ENCODE assay signal across 9 cellular contexts in genomic region chr17:7852262-7852670, GRCh38. TPM values are rescaled to one million over a fixed set of nuclear protein-coding genes. Genes with fewer than 3 reads are reported as not detected.
DNase-seq lines count a peak whose midpoint lies in the region; FAIRE-seq and TF ChIP-seq lines count a peak whose summit lies in the region.
"Had no signal": no experiment of that assay in that cellular context is flagged by ENCODE, and none has a peak within 500 bp of the region (broad histone marks: within the 10 kb centered on the region; RNA-seq: fewer than 3 reads in every experiment).

No MANE protein-coding gene starts in this region.

- WGBS in ovary, 3 donors: 57 to 67% (median 60%) methylated on average over 16 to 20 of the region's 20 CpGs
- 75% methylated on average over 20 of the region's 20 CpGs; no CpG with 5 or more reads in 1 of the 2 donors for WGBS in transverse colon (ENCODE audit: low coverage in 1 of 2), 2 donors

- no peak for TF ChIP-seq POLR2A in GM12891 (IDR thresholded peaks at IDR 0.05; ENCODE audit: low read depth, low read length)
- no peak for TF ChIP-seq POLR2A in ovary (IDR thresholded peaks at IDR 0.05)
- TF ChIP-seq POLR2A in transverse colon (IDR thresholded peaks at IDR 0.05): no peak

- H3K4me1 ChIP-seq in OCI-LY1 (ENCODE audit: insufficient read depth, low read length, severe bottlenecking) (peaks cover 43% of the 10 kb centered on the region), colonic mucosa (peaks cover 9% of the 10 kb centered on the region), ovary (ENCODE audit: insufficient read depth) (peaks cover 5% of the 10 kb centered on the region), transverse colon (peaks cover 20 to 35% (median 27%) of the 10 kb centered on the region in 4 donors)

- no peaks in the 10 kb centered on the region for H3K79me2 ChIP-seq in OCI-LY1 (ENCODE audit: insufficient read depth, low read length)

- no peak overlapping the region for H2AFZ ChIP-seq in OCI-LY1 (ENCODE audit: low read length)

- peaks cover 6% of the 10 kb centered on the region for H3F3A ChIP-seq in OCI-LY1 (ENCODE audit: insufficient read depth, low read length)

- FAIRE-seq in GM12891 (lab: Jason Lieb, UNC): peak; percentile 43

- peak overlapping the region; percentile 47 for H3K27ac ChIP-seq in OCI-LY1 (ENCODE audit: low read depth, low read length, poor library complexity, severe bottlenecking)
- no peak overlapping the region for H3K27ac ChIP-seq in colonic mucosa
- H3K27ac ChIP-seq in ovary: no peak overlapping the region
- peak overlapping the region in 2 of 4 donors; percentile 59 to 64 for H3K27ac ChIP-seq in transverse colon
- H3K27ac ChIP-seq: thoracic aorta had no signal

- H4K20me1 ChIP-seq in OCI-LY1 (ENCODE audit: insufficient read depth, low read length): no peaks in the 10 kb centered on the region

- intact Hi-C loops in colonic mucosa (cut with DNase I) (loop anchor here (2.0 kb wide), 1 partner anchor 19 kb away; no protein-coding TSS in a partner anchor), ovary (cut with DNase I) (loop anchor here in 2 of 4 donors (2.0 to 10.0 kb wide), 3 partner anchors 17 to 110 kb away; partner anchors contain the start of gene KDM6B (in 1 of the 2)), transverse colon (cut with DNase I; ENCODE audit: low total_unique reads) (loop anchor here (1.0 to 10.0 kb wide), 2 partner anchors 30 to 107 kb away; no protein-coding TSS in a partner anchor)

- peak overlapping the region; percentile 90; the same call in 1 of the 2 replicates for H3K4me2 ChIP-seq in OCI-LY1 (ENCODE audit: low read length)

- H3K9me2 ChIP-seq in OCI-LY1 (ENCODE audit: low read depth, low read length): no peaks in the 10 kb centered on the region

- H3K4me3 ChIP-seq in OCI-LY1 (ENCODE audit: low read depth, low read length, poor library complexity, severe bottlenecking) (no peak overlapping the region), colonic mucosa (no peak overlapping the region), ovary (no peak overlapping the region), transverse colon (no peak overlapping the region)

- TF ChIP-seq EP300 in ovary (IDR thresholded peaks at IDR 0.05) (no peak), transverse colon (IDR thresholded peaks at IDR 0.05; ENCODE audit: low read depth) (no peak)

- H3K27me3 ChIP-seq in OCI-LY1 (ENCODE audit: insufficient read depth, low read length): no peaks in the 10 kb centered on the region
- no peaks in the 10 kb centered on the region for H3K27me3 ChIP-seq in colonic mucosa
- no peaks in the 10 kb centered on the region for H3K27me3 ChIP-seq in ovary
- H3K27me3 ChIP-seq in transverse colon: no peaks in the 10 kb centered on the region

- H3K9me3 ChIP-seq in OCI-LY1 (ENCODE audit: low read length) (no peaks in the 10 kb centered on the region), colonic mucosa (no peaks in the 10 kb centered on the region), ovary (no peaks in the 10 kb centered on the region), transverse colon (no peaks in the 10 kb centered on the region)
- H3K9me3 ChIP-seq: thoracic aorta had no signal

- DNase-seq in GM12891 (ENCODE audit: insufficient read length, low spot score) (no peak), colonic mucosa (no peak), ovary (peak in 4 of 5 donors; percentile 54 to 67 (median 66)), transverse colon (no peak), KBM-7 (no peak), NCI-H748 treated with DMSO at 0.1 percent for 48 hours (lab: John Stamatoyannopoulos, UW) (no peak)
- DNase-seq: DMS79 treated with DMSO at 0.1 percent for 48 hours had no signal

- no peak for TF ChIP-seq CTCF in OCI-LY1 (IDR thresholded peaks at IDR 0.05; ENCODE audit: low read length)
- no peak for TF ChIP-seq CTCF in colonic mucosa (IDR thresholded peaks at IDR 0.05)
- no peak for TF ChIP-seq CTCF in ovary (IDR thresholded peaks at IDR 0.05)
- TF ChIP-seq CTCF in transverse colon (IDR thresholded peaks at IDR 0.05): no peak

- H3K9ac ChIP-seq in OCI-LY1 (ENCODE audit: low read length) (no peak overlapping the region; the same call in 1 of the 2 replicates), colonic mucosa (ENCODE audit: low read depth in 2 of 2, low read length in 2 of 2) (peak overlapping the region; percentile 2 to 19)

- H3K36me3 ChIP-seq in OCI-LY1 (ENCODE audit: insufficient read depth, low read length) (peaks cover 59% of the 10 kb centered on the region), colonic mucosa (peaks cover 20% of the 10 kb centered on the region), ovary (no peaks in the 10 kb centered on the region), transverse colon (peaks cover 0 to 41% (median 16%) of the 10 kb centered on the region in 4 donors)

- in situ Hi-C loops in transverse colon (cut with MboI; ENCODE audit: low pct_ligation_motif_present in 1 of 4, low pct_unique_long_range_greater_than_20kb in 1 of 4, low sequenced_read_pairs in 3 of 4) (loop anchor here in 2 of 4 donors (25.0 kb wide), 1 partner anchor 135 kb away; no protein-coding TSS in a partner anchor), KBM-7 (cut with MboI; ENCODE audit: low pct_unique_long_range_greater_than_20kb, low sequenced_read_pairs) (no loop called here)

TF ChIP-seq in GM12891, 5 proteins besides CTCF, POLR2A, EP300 and RAD21:
- TF ChIP-seq SPI1 (IDR thresholded peaks at IDR 0.05; ENCODE audit: low read depth, low read length) (no peak), TAF1 (IDR thresholded peaks at IDR 0.05; ENCODE audit: low read depth, low read length) (no peak), PAX5 (IDR thresholded peaks at IDR 0.05; ENCODE audit: insufficient read depth, low read length, severe bottlenecking) (no peak), POU2F2 (IDR thresholded peaks at IDR 0.05; ENCODE audit: low read depth, low read length) (no peak), POLR2AphosphoS5 (IDR thresholded peaks at IDR 0.05; ENCODE audit: low read depth, low read length) (no peak)

RNA-seq across cellular contexts. Expression of gene TMEM88, which starts 2.6 kb away (rescaled TPM):
- 1.1 TPM for polyA plus RNA-seq in GM12891 (2012; ENCODE audit: low read depth, missing spikeins)
- 1 to 10 TPM; 2.5 to 2.7 TPM for total RNA-seq in colonic mucosa
- 10 to 100 TPM in 3 of 7 donors, 1 to 10 TPM in 4; 2.1 to 11.9 (median 8.2) TPM for total RNA-seq in ovary
- polyA plus RNA-seq in ovary: 10 to 100 TPM in 1 of 2 donors, 1 to 10 TPM in 1; 5.5 to 17.8 TPM
- 10 to 100 TPM in 1 of 4 donors, 1 to 10 TPM in 3; 2.4 to 13.1 (median 6.8) TPM for total RNA-seq in transverse colon

RNA-seq across cellular contexts. Expression of gene NAA38, which starts 5.1 kb away (rescaled TPM):
- 137 TPM for polyA plus RNA-seq in GM12891 (2012; ENCODE audit: low read depth, missing spikeins)
- 100 to 1,000 TPM in 1 of 2 donors, 10 to 100 TPM in 1; 59.5 to 133 TPM for total RNA-seq in colonic mucosa
- total RNA-seq in ovary: 10 to 100 TPM; 46.4 to 82.8 (median 54.6) TPM
- polyA plus RNA-seq in ovary: 10 to 100 TPM in 1 of 2 donors, 1 to 10 TPM in 1; 4.6 to 59.1 TPM
- total RNA-seq in transverse colon: 10 to 100 TPM; 59.8 to 95.3 (median 86.5) TPM

RNA-seq across cellular contexts. Expression of gene CYB5D1, which starts 5.5 kb away (rescaled TPM):
- 3.7 TPM for polyA plus RNA-seq in GM12891 (2012; ENCODE audit: low read depth, missing spikeins)
- total RNA-seq in colonic mucosa: 10 to 100 TPM in 1 of 2 donors, 1 to 10 TPM in 1; 9.4 to 18.2 TPM
- total RNA-seq in ovary: 10 to 100 TPM in 6 of 7 donors, 1 to 10 TPM in 1; 7.0 to 18.8 (median 16.1) TPM
- 10 to 100 TPM; 10.8 to 22.2 TPM for polyA plus RNA-seq in ovary
- 10 to 100 TPM in 1 of 4 donors, 1 to 10 TPM in 2, not detected in 1; 4.9 to 50.4 (median 9.6) TPM for total RNA-seq in transverse colon

RNA-seq across cellular contexts. Expression of gene KDM6B, which starts 18.2 kb away (rescaled TPM):
- 13.5 TPM for polyA plus RNA-seq in GM12891 (2012; ENCODE audit: low read depth, missing spikeins)
- total RNA-seq in colonic mucosa: 10 to 100 TPM; 32.7 to 42.6 TPM
- total RNA-seq in ovary: 10 to 100 TPM; 13.7 to 80.8 (median 71.9) TPM
- 10 to 100 TPM in 1 of 2 donors, 1 to 10 TPM in 1; 9.1 to 36.9 TPM for polyA plus RNA-seq in ovary
- 10 to 100 TPM; 18.3 to 33.7 (median 30.2) TPM for total RNA-seq in transverse colon

RNA-seq across cellular contexts. Expression of gene CHD3, which starts 36.3 kb away (rescaled TPM):
- polyA plus RNA-seq in GM12891 (2012; ENCODE audit: low read depth, missing spikeins): 76.4 TPM
- total RNA-seq in colonic mucosa (100 to 1,000 TPM in 1 of 2 donors, 10 to 100 TPM in 1; 56.3 to 108 TPM), ovary (100 to 1,000 TPM in 4 of 7 donors, 10 to 100 TPM in 3; 65.7 to 145 (median 114) TPM), transverse colon (10 to 100 TPM; 53.0 to 71.6 (median 62.0) TPM)
- 100 to 1,000 TPM in 1 of 2 donors, 10 to 100 TPM in 1; 87.2 to 100 TPM for polyA plus RNA-seq in ovary

Comparison
In these comparisons a context has a peak if more than half of its experiments do, and no peak if none do; other contexts are left out.
1. DNase-seq: peak in ovary (4 of 5); none in GM12891 (single experiment), colonic mucosa (single experiment), transverse colon (single experiment), KBM-7 (single experiment) and NCI-H748 treated with DMSO at 0.1 percent for 48 hours (single experiment).